Comparison of ENCODE assay signal across 1 cellular context in the genomic region with DNA sequence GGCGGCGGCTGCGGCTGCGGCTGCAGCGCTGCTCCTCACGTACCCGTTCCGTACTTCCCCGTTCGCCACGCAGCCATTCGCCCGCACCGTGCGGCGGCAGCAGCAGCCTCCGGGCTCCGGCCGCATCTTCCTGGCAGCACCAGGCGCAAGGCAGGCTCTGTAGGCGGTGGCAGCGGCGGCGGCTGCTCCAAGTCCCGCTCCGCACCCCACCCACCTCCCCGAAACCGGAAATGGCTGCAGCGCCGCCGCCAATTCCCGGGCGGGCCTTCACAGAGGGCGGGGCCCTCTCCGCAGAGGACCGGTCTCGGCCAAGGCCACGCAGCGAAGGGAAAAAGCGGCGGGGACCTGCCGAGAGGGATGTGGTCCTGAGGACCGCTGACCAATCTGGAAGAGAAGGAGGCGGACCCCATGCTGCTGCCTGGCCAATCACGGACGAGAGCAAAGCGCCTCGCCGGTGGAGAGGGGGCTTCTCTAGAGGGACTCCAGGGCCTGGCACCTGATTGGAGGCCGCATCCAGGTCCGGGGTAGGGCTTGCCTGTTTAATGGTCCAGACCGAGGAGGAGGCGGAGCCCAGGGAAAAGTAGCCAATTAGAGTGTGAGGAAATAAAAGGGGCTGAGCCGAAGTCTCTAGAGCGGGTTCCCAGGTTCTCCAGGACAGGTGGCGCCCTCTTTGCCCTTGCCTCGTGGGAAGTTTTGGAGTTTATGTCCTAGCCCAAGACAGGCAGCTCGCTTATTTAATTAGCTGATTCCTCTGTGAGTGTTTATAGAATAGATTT.
TF ChIP-seq lines count a peak whose summit lies in the region.

Gene SPTLC2, minus strand, starts transcription at position 184 of the 776 bp plus-strand sequence. Its CDS starts 58 bp downstream, at position 126.

TF ChIP-seq in H1, 55 proteins besides CTCF, POLR2A, EP300 and RAD21 (continued from another document):
- TF ChIP-seq HDAC2 (IDR thresholded peaks at IDR 0.05; ENCODE audit: borderline replicate concordance in 1 of 2, low read depth in 2 of 2, low read length in 2 of 2) (0 out of 4 replicates have a peak, but pooled peaks of 1 of the 2 experiments have one; percentile 36), TAF1 (IDR thresholded peaks at IDR 0.05; ENCODE audit: low read depth, low read length) (peak; percentile 70), POLR2AphosphoS5 (IDR thresholded peaks at IDR 0.05; ENCODE audit: low read depth, low read length) (0 out of 2 replicates have a peak, but pooled peaks have one; percentile 60)
